8 cellular contexts compared by ENCODE assay signal in genomic region chr3:15630646-15631350, GRCh38. TPM values are rescaled to one million over a fixed set of nuclear protein-coding genes. Genes with fewer than 3 reads are reported as not detected.
DNase-seq lines count a peak whose midpoint lies in the region; ATAC-seq and TF ChIP-seq lines count a peak whose summit lies in the region.

No MANE protein-coding gene starts in this region.

- ATAC-seq in psoas muscle (peak; percentile 23 to 62 (median 43)), GM18520 (IDR thresholded peaks at IDR 0.05; ENCODE audit: unreplicated experiment) (no peak)

- peak overlapping the region; percentile 43; the same call in 1 of the 2 replicates for H3K27ac ChIP-seq in RWPE1
- peak overlapping the region; percentile 53 to 78 (median 68) for H3K27ac ChIP-seq in esophagus muscularis mucosa (replicated peaks in 1 of 4)
- peak overlapping the region; percentile 95 for H3K27ac ChIP-seq in psoas muscle

- intact Hi-C loops in esophagus muscularis mucosa (cut with DNase I): loop anchor here (1.0 to 10.0 kb wide), 2 partner anchors 181 to 614 kb away; no protein-coding TSS in a partner anchor
- intact Hi-C loops in psoas muscle (cut with DNase I): loop anchor here (2.0 to 5.0 kb wide), 4 partner anchors 42 to 617 kb away; no protein-coding TSS in a partner anchor

- H3K9me3 ChIP-seq in esophagus muscularis mucosa (no peaks in the 10 kb centered on the region), psoas muscle (no peaks in the 10 kb centered on the region)

- peak overlapping the region; percentile 32 to 45 (median 41) for H3K4me3 ChIP-seq in esophagus muscularis mucosa
- H3K4me3 ChIP-seq in psoas muscle: peak overlapping the region; percentile 51
- no peak overlapping the region for H3K4me3 ChIP-seq in H7 (ENCODE audit: insufficient read depth, low read depth, low read length)

- CTCF ChIA-PET in RWPE1 (lab: Yijun Ruan, JAX): interaction anchor here (0.6 to 0.8 kb wide), 3 partner anchors 49 to 247 kb away, joined by 3 to 5 read pairs (median 3); no protein-coding TSS in a partner anchor

- TF ChIP-seq CTCF in GM13977 (IDR thresholded peaks at IDR 0.05; ENCODE audit: extremely low read depth, insufficient read depth, missing control alignments) (no peak), RWPE1 (conservative IDR thresholded peaks at IDR 0.05; ENCODE audit: low read depth) (no peak), esophagus muscularis mucosa (IDR thresholded peaks at IDR 0.05) (no peak), psoas muscle (IDR thresholded peaks at IDR 0.05) (no peak)

- TF ChIP-seq EP300 in esophagus muscularis mucosa (IDR thresholded peaks at IDR 0.05): no peak

- POLR2A ChIA-PET in RWPE1 (lab: Yijun Ruan, JAX; ENCODE audit: low non-redundant PET): no interaction called here

- in situ Hi-C loops in GM13977 (cut with MboI; ENCODE audit: low pct_unique_long_range_greater_than_20kb, low sequenced_read_pairs, unreplicated experiment): loop anchor here (10.0 kb wide), 1 partner anchor 174 kb away; no protein-coding TSS in a partner anchor

- TF ChIP-seq POLR2A in esophagus muscularis mucosa (IDR thresholded peaks at IDR 0.05; ENCODE audit: low read depth): no peak

- WGBS in esophagus muscularis mucosa: 7% methylated on average over 8 of the region's 8 CpGs
- WGBS in psoas muscle, 3 donors: 5 to 10% (median 7%) methylated on average over 8 of the region's 8 CpGs

- DNase-seq in GM13977 (ENCODE audit: low spot score) (peak; percentile 46), HCEC 1CT (peak; percentile 78), RWPE1 (ENCODE audit: low spot score) (no peak), esophagus muscularis mucosa (ENCODE audit: extremely low spot score) (no peak), psoas muscle (no peak), H7 (no peak), NCI-H1694 (lab: John Stamatoyannopoulos, UW) (no peak)

- H3K4me1 ChIP-seq in esophagus muscularis mucosa (peaks cover 22 to 60% (median 53%) of the 10 kb centered on the region in 4 donors), psoas muscle (peaks cover 38% of the 10 kb centered on the region)

- H3K36me3 ChIP-seq in esophagus muscularis mucosa: no peaks in the 10 kb centered on the region
- H3K36me3 ChIP-seq in psoas muscle (ENCODE audit: insufficient read depth in 1 of 2, low read depth in 1 of 2): peaks cover 0 to 3% of the 10 kb centered on the region in 2 donors
- H3K36me3 ChIP-seq in H7 (replicated peaks; ENCODE audit: control insufficient read depth, insufficient read depth, low read length): no peaks in the 10 kb centered on the region

- H3K27me3 ChIP-seq in esophagus muscularis mucosa (no peaks in the 10 kb centered on the region), psoas muscle (ENCODE audit: insufficient read depth in 3 of 3, low read length in 2 of 3) (no peaks in the 10 kb centered on the region), H7 (ENCODE audit: control insufficient read depth, insufficient read depth, low read length) (no peaks in the 10 kb centered on the region)

RNA-seq across cellular contexts. Expression of gene BTD, which starts 29.3 kb away (rescaled TPM):
- 10 to 100 TPM; 38.5 to 65.2 (median 41.6) TPM for total RNA-seq in esophagus muscularis mucosa
- 10 to 100 TPM in 2 of 4 donors, 1 to 10 TPM in 2; 8.6 to 15.2 (median 10.5) TPM for total RNA-seq in psoas muscle
- polyA plus RNA-seq in psoas muscle: 10 to 100 TPM in 1 of 3 donors, 1 to 10 TPM in 2; 6.3 to 12.7 (median 8.7) TPM
- 13.4 and 18.1 TPM in 2 replicates for total RNA-seq in H7 (2014; rRNA removed; shearing (Covaris generic))

RNA-seq across cellular contexts. Expression of gene HACL1, which starts 29.4 kb away (rescaled TPM):
- total RNA-seq in esophagus muscularis mucosa (10 to 100 TPM; 19.3 to 27.0 (median 22.0) TPM), psoas muscle (10 to 100 TPM; 14.0 to 20.2 (median 17.8) TPM)
- 10 to 100 TPM in 2 of 3 donors, 1 to 10 TPM in 1; 8.2 to 20.2 (median 11.1) TPM for polyA plus RNA-seq in psoas muscle
- total RNA-seq in H7 (2014; rRNA removed; shearing (Covaris generic)): 52.0 and 69.3 TPM in 2 replicates

Comparison
In these comparisons a context has a peak if more than half of its experiments do, and no peak if none do; other contexts are left out.
1. DNase-seq: peak in GM13977 (single experiment) and HCEC 1CT (single experiment); none in RWPE1 (single experiment), esophagus muscularis mucosa (single experiment), psoas muscle (0 of 2), H7 (single experiment) and NCI-H1694 (single experiment).
2. H3K27ac ChIP-seq: peak in every context shown above with its lines; median percentile 95 in psoas muscle; 68 in esophagus muscularis mucosa; 43 in RWPE1.